ENCODE assay signal across 1 cellular context in the genomic region with DNA sequence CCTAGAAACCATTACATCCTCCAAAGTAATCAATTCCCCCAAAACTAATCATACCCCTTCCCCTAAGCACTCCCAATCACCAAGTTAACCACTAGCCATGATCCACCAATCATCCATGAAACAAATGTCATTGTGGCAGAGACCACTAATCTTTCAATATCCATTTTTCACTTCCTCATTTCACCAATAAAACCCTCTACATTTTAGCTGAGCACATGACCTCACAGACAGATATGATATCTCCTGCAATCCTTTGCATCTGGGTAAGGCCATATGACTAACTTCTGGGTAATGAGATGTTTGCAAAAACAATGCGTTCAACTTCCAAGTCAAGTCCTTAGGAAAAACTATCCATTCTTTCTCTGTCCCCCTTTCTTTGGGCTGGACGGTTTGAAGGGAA.
TF ChIP-seq lines count a peak whose summit lies in the region.

No MANE protein-coding gene starts in this region.

TF ChIP-seq in IMR-90, 13 proteins besides CTCF, POLR2A, EP300 and RAD21 (continued from another document):
- TF ChIP-seq NFE2L2 (IDR thresholded peaks at IDR 0.05; ENCODE audit: low read depth, low read length) (no peak), MAZ (IDR thresholded peaks at IDR 0.05; ENCODE audit: borderline replicate concordance, low read depth, low read length) (no peak), CHD1 (IDR thresholded peaks at IDR 0.05; ENCODE audit: low read depth, low read length) (no peak), SMC3 (IDR thresholded peaks at IDR 0.05; ENCODE audit: low read depth, low read length) (no peak), RFX5 (IDR thresholded peaks at IDR 0.05; ENCODE audit: low read depth, low read length) (no peak), USF2 (IDR thresholded peaks at IDR 0.05; ENCODE audit: low read depth, low read length) (peak; percentile 78; the same call in 1 of the 2 replicates)
